23 cellular contexts compared by ENCODE assay signal in the genomic region with DNA sequence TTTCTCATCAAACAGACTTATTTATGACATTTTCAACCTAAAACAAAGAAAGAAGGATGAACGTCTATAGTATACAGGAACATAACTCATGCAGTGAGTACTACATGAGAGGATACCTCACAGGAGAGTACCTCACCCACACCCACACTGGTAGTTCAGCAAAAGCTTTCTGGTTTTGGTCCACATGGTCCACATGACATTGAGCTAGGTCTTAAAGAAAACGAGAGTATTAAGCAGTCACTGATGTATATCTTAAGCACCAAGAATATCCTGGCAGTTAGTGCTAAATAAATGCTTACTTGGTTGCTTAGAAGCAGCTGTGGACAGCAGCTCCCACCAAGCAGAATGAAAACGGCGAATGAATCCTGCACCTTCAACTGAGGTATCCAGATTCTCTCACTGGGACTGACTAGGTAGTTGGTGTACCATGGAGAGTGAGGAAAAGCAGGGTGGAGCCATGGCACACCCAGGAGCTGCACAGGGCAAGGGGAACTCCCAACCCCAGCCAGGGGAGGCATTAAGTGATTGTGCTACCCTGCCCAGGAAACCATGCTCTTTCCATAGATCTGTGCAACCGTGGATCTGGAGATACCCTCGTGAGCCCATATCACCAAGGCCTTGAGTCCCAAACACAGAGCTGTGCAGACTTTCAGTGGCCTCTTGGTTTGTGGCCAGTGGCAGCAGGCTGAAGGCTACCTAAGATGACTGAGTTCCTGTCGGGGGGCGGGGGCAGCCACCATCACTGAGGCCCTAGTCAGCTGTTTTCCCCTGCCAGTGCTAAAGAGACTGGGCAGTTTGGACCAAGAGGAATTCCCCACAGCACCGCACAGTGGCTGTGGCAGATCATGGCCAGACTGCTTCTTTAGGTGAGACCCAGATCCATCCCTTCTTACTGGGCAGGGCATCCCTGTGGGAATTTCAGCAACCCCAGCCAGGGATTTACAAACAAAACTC.
DNase-seq lines count a peak whose midpoint lies in the region; ATAC-seq lines count a peak whose summit lies in the region.
"Had no signal": no experiment of that assay in that cellular context is flagged by ENCODE, and none has a peak within 500 bp of the region (broad histone marks: within the 10 kb centered on the region; RNA-seq: fewer than 3 reads in every experiment).

No MANE protein-coding gene starts in this region.

- no peak overlapping the region for H2BK120ac ChIP-seq in mesendoderm (ENCODE audit: low read depth, low read length)

- no peaks in the 10 kb centered on the region for H3K79me2 ChIP-seq in mesendoderm (ENCODE audit: control insufficient read depth, insufficient read depth, low read length)

- no peak overlapping the region for H3K23ac ChIP-seq in mesendoderm (ENCODE audit: low read length)

- H3K56ac ChIP-seq in mesendoderm (ENCODE audit: low read length), result no peak overlapping the region

- H2AK5ac ChIP-seq in mesendoderm (ENCODE audit: low read length), result no peak overlapping the region

- H3K27ac ChIP-seq in mesendoderm (ENCODE audit: low read depth, low read length), result no peak overlapping the region
- H3K27ac ChIP-seq: coronary artery, pancreas had no signal

- no peak overlapping the region for H2BK15ac ChIP-seq in mesendoderm (replicated peaks; ENCODE audit: low read depth)

- H4K5ac ChIP-seq in mesendoderm (ENCODE audit: low read length), result no peak overlapping the region

- H3K27me3 ChIP-seq in mesendoderm (ENCODE audit: insufficient read depth, low read length, poor library complexity), result no peaks in the 10 kb centered on the region
- H3K27me3 ChIP-seq: pancreas had no signal

- H3K4me2 ChIP-seq in mesendoderm (ENCODE audit: low read length), result no peak overlapping the region

- no peak overlapping the region for H4K8ac ChIP-seq in mesendoderm (ENCODE audit: low read depth, low read length)

- no peak overlapping the region for H3K4me3 ChIP-seq in mesendoderm (ENCODE audit: low read length)
- H3K4me3 ChIP-seq: coronary artery, pancreas had no signal

- no peaks in the 10 kb centered on the region for H3K36me3 ChIP-seq in mesendoderm (ENCODE audit: control insufficient read depth, insufficient read depth, low read length)
- H3K36me3 ChIP-seq: pancreas had no signal

- H3K79me1 ChIP-seq in mesendoderm (ENCODE audit: low read length), result no peaks in the 10 kb centered on the region

- no peak overlapping the region for H3K9ac ChIP-seq in mesendoderm (ENCODE audit: low read length)

- H3K18ac ChIP-seq in mesendoderm (ENCODE audit: low read length), result no peak overlapping the region

- H3K4ac ChIP-seq in mesendoderm (ENCODE audit: low read depth, low read length), result no peak overlapping the region

- WGBS in mesendoderm (ENCODE audit: extremely low coverage, insufficient coverage, low lambda C conversion rate), result no CpG with 5 or more reads among the region's 9 CpGs

- DNase-seq in mesendoderm, result no peak
- no peak for DNase-seq in NCI-H2029 treated with DMSO at 0.1 percent for 48 hours (lab: John Stamatoyannopoulos, UW)
- DNase-seq in stimulated activated CD4-positive, alpha-beta T cell treated with anti-CD3 and anti-CD28 coated beads, Interleukin-4, amount 100 ng/mL, for 4 hours, result no peak
- DNase-seq in activated CD4-positive, alpha-beta T cell treated with anti-CD3 and anti-CD28 coated beads, Interleukin-2, amount 50 U/mL, for 48 hours, result no peak
- DNase-seq: activated CD4-positive, alpha-beta T cell treated with anti-CD3 and anti-CD28 coated beads, Interleukin-2, amount 50 U/mL, for 4 hours; activated T-cell treated with anti-CD3 and anti-CD28 coated beads, Interleukin-2, amount 50 U/mL, for 4 hours; CD4-positive, CD25-positive, alpha-beta regulatory T cell; DMS153; GF-D8; H7; hypothalamus; KBM-7; naive thymus-derived CD8-positive, alpha-beta T cell; NCI-H1092 treated with DMSO at 0.1 percent for 48 hours; NCI-H524; pancreas; stimulated activated CD4-positive, alpha-beta T cell treated with anti-CD3 and anti-CD28 coated beads, Interleukin-2, amount 100 ng/mL, for 24 hours had no signal

- no peaks in the 10 kb centered on the region for H3K4me1 ChIP-seq in mesendoderm (ENCODE audit: control insufficient read depth, low read depth, low read length)
- H3K4me1 ChIP-seq: pancreas had no signal

- ATAC-seq in GM18502 (IDR thresholded peaks at IDR 0.05; ENCODE audit: poor library complexity, unreplicated experiment), result peak; percentile 84
- peak; percentile 63 for ATAC-seq in GM19455 (IDR thresholded peaks at IDR 0.05; ENCODE audit: unreplicated experiment)
- peak; percentile 76 for ATAC-seq in HG02884 (IDR thresholded peaks at IDR 0.05; ENCODE audit: unreplicated experiment)
- ATAC-seq in esophagus mucosa, result peak; percentile 13
- ATAC-seq: activated T-cell treated with anti-CD3 and anti-CD28 coated beads, Interleukin-2, amount 50 U/mL, for 4 hours; naive thymus-derived CD8-positive, alpha-beta T cell; pancreas; Right ventricle myocardium inferior had no signal

- H2BK5ac ChIP-seq in mesendoderm (ENCODE audit: low read length), result no peak overlapping the region

Comparison
In these comparisons a context has a peak if more than half of its experiments do, and no peak if none do; other contexts are left out.
1. ATAC-seq: peak in every context shown above with its lines; median percentile 84 in GM18502; 76 in HG02884; 63 in GM19455; 13 in esophagus mucosa.